Comparison of ENCODE assay signal across 16 cellular contexts in the genomic region with DNA sequence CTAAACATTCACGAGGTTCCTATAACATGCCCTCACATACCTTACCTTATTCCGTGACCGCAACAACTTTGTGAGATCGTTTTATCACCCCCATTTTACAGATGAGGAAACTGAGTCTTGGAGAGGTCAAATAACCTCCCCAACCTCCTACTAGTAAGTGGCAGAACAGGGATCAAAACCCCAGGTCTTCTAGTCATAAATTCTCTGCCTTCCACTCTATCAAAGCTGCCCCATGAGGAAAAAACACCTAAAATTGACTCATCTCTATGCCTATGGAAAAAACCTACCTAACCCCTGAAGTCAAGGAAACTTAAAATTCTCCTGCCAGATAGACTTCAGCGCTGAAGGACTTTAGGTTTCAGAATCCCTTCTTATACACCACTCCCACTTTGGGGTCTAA.
A peak's percentile ranks its signal among the peaks of the same experiment; 100 is the strongest.
DNase-seq lines count a peak whose midpoint lies in the region; ATAC-seq and TF ChIP-seq lines count a peak whose summit lies in the region.
"Had no signal": no experiment of that assay in that cellular context is flagged by ENCODE, and none has a peak within 500 bp of the region (broad histone marks: within the 10 kb centered on the region; RNA-seq: fewer than 3 reads in every experiment).

No MANE protein-coding gene starts in this region.

- H4K20me1 ChIP-seq in smooth muscle cell (ENCODE audit: low read depth): no peaks in the 10 kb centered on the region

- H3K36me3 Mint-ChIP-seq in glutamatergic neuron (ENCODE audit: unreplicated experiment): peaks cover 4% of the 10 kb centered on the region

- no peak overlapping the region for H3K4me3 ChIP-seq in body of pancreas
- H3K4me3 ChIP-seq in smooth muscle cell: no peak overlapping the region
- H3K4me3 ChIP-seq: dorsolateral prefrontal cortex had no signal

- H3K4me1 Mint-ChIP-seq in glutamatergic neuron (ENCODE audit: low read depth, unreplicated experiment): no peaks in the 10 kb centered on the region

- intact Hi-C loops in body of pancreas (cut with DNase I): no loop called here

- peak overlapping the region in 3 of 4 donors; percentile 66 to 85 (median 69) for H3K27ac ChIP-seq in body of pancreas
- H3K27ac ChIP-seq in smooth muscle cell (ENCODE audit: low read depth): peak overlapping the region; percentile 100

- peak; percentile 41 for DNase-seq in HT1080 (ENCODE audit: low read depth)
- DNase-seq in body of pancreas: no peak
- peak; percentile 54 for DNase-seq in kidney tubule cell (ENCODE audit: low spot score)
- DNase-seq in smooth muscle cell (lab: John Stamatoyannopoulos, UW; ENCODE audit: unreplicated experiment): no peak
- DNase-seq in glutamatergic neuron: no peak
- DNase-seq in effector CD8-positive, alpha-beta T cell (lab: John Stamatoyannopoulos, UW): no peak
- DNase-seq in NCI-H1436 (lab: John Stamatoyannopoulos, UW): no peak
- DNase-seq: activated CD4-positive, alpha-beta T cell treated with anti-CD3 and anti-CD28 coated beads, Interleukin-2, amount 10 ng/mL, durations not matched to agents 7 days and 5 days; dorsolateral prefrontal cortex; foreskin fibroblast; NCI-H1048; RPMI8226; stimulated activated CD4-positive, alpha-beta T cell treated with anti-CD3 and anti-CD28 coated beads, Interleukin-2, amount 100 ng/mL, for 48 hours had no signal

- H3K4me3 Mint-ChIP-seq in glutamatergic neuron (ENCODE audit: unreplicated experiment): no peak overlapping the region
- H3K4me3 Mint-ChIP-seq: activated CD4-positive, alpha-beta T cell treated with anti-CD3 and anti-CD28 coated beads, Interleukin-2, amount 10 ng/mL, durations not matched to agents 7 days and 5 days; activated T-helper 1 cell treated with anti-CD3 and anti-CD28 coated beads, Interleukin-12 subunit alpha, Interleukin-12 subunit beta, Interleukin-2, Interleukin-4 antibody, amounts not matched to agents 30 ng/mL and 10 ng/mL and 1 ng/mL, durations not matched to agents 14 hours and 24 hours and 36 hours; CD14-positive monocyte had no signal

- ATAC-seq in body of pancreas (no peak), HG03097 (IDR thresholded peaks at IDR 0.05; ENCODE audit: low FRiP score, unreplicated experiment) (no peak)

- TF ChIP-seq POLR2A in body of pancreas (IDR thresholded peaks at IDR 0.05): no peak

- peak overlapping the region; percentile 77 for H3K4me2 ChIP-seq in smooth muscle cell

- H3K36me3 ChIP-seq in body of pancreas (replicated peaks in 1 of 2; ENCODE audit: insufficient read depth in 1 of 2, low read depth in 2 of 2): no peaks in the 10 kb centered on the region
- H3K36me3 ChIP-seq in smooth muscle cell (ENCODE audit: low read depth): no peaks in the 10 kb centered on the region

- H3K27ac Mint-ChIP-seq in glutamatergic neuron (ENCODE audit: unreplicated experiment): no peak overlapping the region
- H3K27ac Mint-ChIP-seq: activated CD4-positive, alpha-beta T cell treated with anti-CD3 and anti-CD28 coated beads, Interleukin-2, amount 10 ng/mL, durations not matched to agents 7 days and 5 days had no signal

- H3K4me1 ChIP-seq in body of pancreas: peaks cover 39% of the 10 kb centered on the region
- H3K4me1 ChIP-seq in smooth muscle cell (ENCODE audit: low read depth): peaks cover 35% of the 10 kb centered on the region

- peaks cover 54% of the 10 kb centered on the region for H3F3A ChIP-seq in smooth muscle cell (ENCODE audit: low read depth)

- WGBS in body of pancreas, 2 donors: 89 to 93% methylated on average over 5 of the region's 5 CpGs
- 97% methylated on average over 5 of the region's 5 CpGs for WGBS in smooth muscle cell (ENCODE audit: low lambda C conversion rate)

- peaks cover 1% of the 10 kb centered on the region for H3K27me3 Mint-ChIP-seq in glutamatergic neuron (ENCODE audit: unreplicated experiment)
- H3K27me3 Mint-ChIP-seq: activated CD4-positive, alpha-beta T cell treated with anti-CD3 and anti-CD28 coated beads, Interleukin-2, amount 10 ng/mL, durations not matched to agents 7 days and 5 days had no signal

- no peaks in the 10 kb centered on the region for H3K79me2 ChIP-seq in smooth muscle cell (ENCODE audit: low read depth)

- H3K27me3 ChIP-seq in body of pancreas (no peaks in the 10 kb centered on the region), smooth muscle cell (ENCODE audit: low read depth) (no peaks in the 10 kb centered on the region)

- peak overlapping the region; percentile 97 for H3K9ac ChIP-seq in smooth muscle cell (ENCODE audit: low read depth)

- H3K9me3 Mint-ChIP-seq in glutamatergic neuron (ENCODE audit: unreplicated experiment): no peaks in the 10 kb centered on the region
- H3K9me3 Mint-ChIP-seq: activated CD4-positive, alpha-beta T cell treated with anti-CD3 and anti-CD28 coated beads, Interleukin-2, amount 10 ng/mL, durations not matched to agents 7 days and 5 days; activated T-helper 1 cell treated with anti-CD3 and anti-CD28 coated beads, Interleukin-12 subunit alpha, Interleukin-12 subunit beta, Interleukin-2, Interleukin-4 antibody, amounts not matched to agents 30 ng/mL and 10 ng/mL and 1 ng/mL, durations not matched to agents 14 hours and 24 hours and 36 hours had no signal

- TF ChIP-seq CTCF in body of pancreas (IDR thresholded peaks at IDR 0.05) (no peak), smooth muscle cell (IDR thresholded peaks at IDR 0.05; ENCODE audit: borderline replicate concordance, insufficient read depth, poor library complexity, severe bottlenecking) (no peak), glutamatergic neuron (IDR thresholded peaks at IDR 0.05; ENCODE audit: partially characterized antibody, unreplicated experiment) (no peak)

- no peak overlapping the region for H2AFZ ChIP-seq in smooth muscle cell (ENCODE audit: low read depth)

- no peaks in the 10 kb centered on the region for H3K9me3 ChIP-seq in body of pancreas
- H3K9me3 ChIP-seq in smooth muscle cell (replicated peaks; ENCODE audit: low read depth): no peaks in the 10 kb centered on the region

Comparison
In these comparisons a context has a peak if more than half of its experiments do, and no peak if none do; other contexts are left out.
1. DNase-seq: peak in HT1080 (single experiment) and kidney tubule cell (single experiment); none in body of pancreas (0 of 4), smooth muscle cell (single experiment), glutamatergic neuron (single experiment), effector CD8-positive, alpha-beta T cell (single experiment) and NCI-H1436 (single experiment).